1 cellular context compared by ENCODE assay signal in genomic region chr5:10509593-10509992, GRCh38.
TF ChIP-seq lines count a peak whose summit lies in the region.

No MANE protein-coding gene starts in this region.

TF ChIP-seq in H1, 55 proteins besides CTCF, POLR2A, EP300 and RAD21:
- TF ChIP-seq TAF1 (IDR thresholded peaks at IDR 0.05; ENCODE audit: low read depth, low read length) = no peak
